Comparison of ENCODE assay signal across 8 cellular contexts in genomic region chr12:9284724-9285123, GRCh38.
A peak's percentile ranks its signal among the peaks of the same experiment; 100 is the strongest.
DNase-seq lines count a peak whose midpoint lies in the region; ATAC-seq and TF ChIP-seq lines count a peak whose summit lies in the region.
"Not testable (repeated sequence)": the region's sequence is repeated elsewhere in the genome, so short reads cannot be mapped to it uniquely, and the experiment has no call there.

No MANE protein-coding gene starts in this region.

- H3K4me2 ChIP-seq in BLaER1 (peak overlapping the region; percentile 82), Loucy (ENCODE audit: low read depth, low read length, poor library complexity, severe bottlenecking) (peak overlapping the region; percentile 68)

- not testable (repeated sequence) for H3K9ac ChIP-seq in BLaER1
- peak overlapping the region; percentile 77 for H3K9ac ChIP-seq in Loucy (ENCODE audit: low read depth, low read length, poor library complexity, severe bottlenecking)

- not testable (repeated sequence) for H3K9me3 Mint-ChIP-seq in activated CD4-positive, alpha-beta memory T cell treated with anti-CD3 and anti-CD28 coated beads for 36 hours

- in situ Hi-C loops in brain microvascular endothelial cell (cut with HindIII; ENCODE audit: low pct_ligation_motif_present, low sequenced_read_pairs): not testable (repeated sequence)

- not testable (repeated sequence) for H3K36me3 Mint-ChIP-seq in activated CD4-positive, alpha-beta memory T cell treated with anti-CD3 and anti-CD28 coated beads for 36 hours

- H3K9me2 ChIP-seq in Loucy (replicated peaks; ENCODE audit: low read depth, low read length): not testable (repeated sequence)

- peak overlapping the region; percentile 97 for H3K27ac Mint-ChIP-seq in activated CD4-positive, alpha-beta memory T cell treated with anti-CD3 and anti-CD28 coated beads for 36 hours

- intact Hi-C loops in activated CD4-positive, alpha-beta memory T cell treated with anti-CD3 and anti-CD28 coated beads for 36 hours (cut with micrococcal nuclease): loop anchor here (5.0 kb wide), 2 partner anchors 42 to 332 kb away; no protein-coding TSS in a partner anchor
- intact Hi-C loops in left colon (cut with DNase I, micrococcal nuclease): not testable (repeated sequence)

- CTCF ChIA-PET in activated CD4-positive, alpha-beta memory T cell treated with anti-CD3 and anti-CD28 coated beads for 36 hours (lab: Charles Lee): not testable (repeated sequence)

- H3K27me3 Mint-ChIP-seq in activated CD4-positive, alpha-beta memory T cell treated with anti-CD3 and anti-CD28 coated beads for 36 hours: not testable (repeated sequence)

- not testable (repeated sequence) for TF ChIP-seq CTCF in Loucy (conservative IDR thresholded peaks at IDR 0.05; ENCODE audit: low read length); brain microvascular endothelial cell (IDR thresholded peaks at IDR 0.05; ENCODE audit: low read depth, low read length, missing control alignments); retinal pigment epithelial cell (conservative IDR thresholded peaks at IDR 0.05; ENCODE audit: low read depth, low read length)

- H3K4me3 Mint-ChIP-seq in activated CD4-positive, alpha-beta memory T cell treated with anti-CD3 and anti-CD28 coated beads for 36 hours: peak overlapping the region; percentile 88

- not testable (repeated sequence) for H3K27me3 ChIP-seq in BLaER1; Loucy (ENCODE audit: insufficient read depth, low read length, poor library complexity, severe bottlenecking); brain microvascular endothelial cell (replicated peaks)

- H4K20me1 ChIP-seq in BLaER1; Loucy (ENCODE audit: insufficient read depth, low read length, poor library complexity, severe bottlenecking): not testable (repeated sequence)

- ATAC-seq in GM18868 (IDR thresholded peaks at IDR 0.05; ENCODE audit: unreplicated experiment) (peak; percentile 30), HG02798 (IDR thresholded peaks at IDR 0.05; ENCODE audit: poor library complexity, unreplicated experiment) (peak; percentile 3), left colon (peak; percentile 27)

- H2AFZ ChIP-seq in Loucy (ENCODE audit: low read length): not testable (repeated sequence)

- not testable (repeated sequence) for H3K36me3 ChIP-seq in BLaER1; Loucy (ENCODE audit: insufficient read depth, low read length); brain microvascular endothelial cell (replicated peaks)

- H3K4me1 Mint-ChIP-seq in activated CD4-positive, alpha-beta memory T cell treated with anti-CD3 and anti-CD28 coated beads for 36 hours (ENCODE audit: low read depth): not testable (repeated sequence)

- not testable (repeated sequence) for H3K9me3 ChIP-seq in BLaER1; Loucy (ENCODE audit: insufficient read depth, low read depth, low read length)

- H3K79me2 ChIP-seq in Loucy (ENCODE audit: insufficient read depth, low read length): not testable (repeated sequence)

- POLR2A ChIA-PET in activated CD4-positive, alpha-beta memory T cell treated with anti-CD3 and anti-CD28 coated beads for 36 hours (lab: Charles Lee): not testable (repeated sequence)

- H3F3A ChIP-seq in Loucy (ENCODE audit: low read depth): not testable (repeated sequence)

- DNase-seq in activated CD4-positive, alpha-beta memory T cell treated with anti-CD3 and anti-CD28 coated beads for 36 hours; brain microvascular endothelial cell; left colon; retinal pigment epithelial cell (ENCODE audit: low read depth): not testable (repeated sequence)

- peak overlapping the region; percentile 68 for H3K4me3 ChIP-seq in BLaER1
- peak overlapping the region; percentile 75 for H3K4me3 ChIP-seq in Loucy (ENCODE audit: low read length, poor library complexity, severe bottlenecking)
- peak overlapping the region; percentile 61 for H3K4me3 ChIP-seq in brain microvascular endothelial cell (ENCODE audit: low read depth, low read length)
- H3K4me3 ChIP-seq in retinal pigment epithelial cell (ENCODE audit: low read length): peak overlapping the region; percentile 59

- not testable (repeated sequence) for H3K4me1 ChIP-seq in BLaER1
- peaks cover 13% of the 10 kb centered on the region for H3K4me1 ChIP-seq in Loucy (ENCODE audit: insufficient read depth, low read length, poor library complexity, severe bottlenecking)

- not testable (repeated sequence) for H3K27ac ChIP-seq in BLaER1, brain microvascular endothelial cell
